33 cellular contexts compared by ENCODE assay signal in the genomic region with DNA sequence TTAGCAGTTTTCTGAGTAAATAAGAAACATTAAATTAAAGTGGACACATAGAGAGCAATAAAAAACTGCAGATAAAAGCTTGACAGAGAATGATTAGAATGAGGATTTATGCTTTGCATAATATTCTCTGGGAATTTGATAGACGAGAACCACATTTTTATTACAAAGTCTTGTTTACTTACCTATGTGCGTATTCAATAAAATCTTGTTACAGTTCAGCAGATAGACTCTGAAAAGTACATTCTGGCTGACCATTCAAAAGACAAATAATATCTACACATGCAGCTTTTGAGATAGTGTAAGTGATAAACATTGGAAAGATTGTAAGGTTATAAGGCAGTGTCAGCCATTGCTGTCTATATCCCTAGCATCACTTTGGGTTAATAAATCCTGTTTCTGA.
"Had no signal": no experiment of that assay in that cellular context is flagged by ENCODE, and none has a peak within 500 bp of the region (broad histone marks: within the 10 kb centered on the region; RNA-seq: fewer than 3 reads in every experiment).

No MANE protein-coding gene starts in this region.

- H3K27ac ChIP-seq: ascending aorta, cardiac muscle cell, colonic mucosa, WERI-Rb-1 had no signal

- FAIRE-seq: bronchial epithelial cell, TTC549 had no signal

- H3K9me3 ChIP-seq: ascending aorta, colonic mucosa had no signal

- ATAC-seq: activated CD4-positive, alpha-beta T cell treated with anti-CD3 and anti-CD28 coated beads for 36 hours; activated CD4-positive, CD25-positive, alpha-beta regulatory T cell treated with anti-CD3 and anti-CD28 coated beads, Interleukin-2, amount 50 U/mL, for 24 hours; activated CD8-positive, alpha-beta memory T cell treated with anti-CD3 and anti-CD28 coated beads, Interleukin-2, amount 10 ng/mL, durations not matched to agents 7 days and 5 days; activated CD8-positive, alpha-beta T cell treated with anti-CD3 and anti-CD28 coated beads, Interleukin-2, amount 10 ng/mL, durations not matched to agents 7 days and 5 days; activated naive CD8-positive, alpha-beta T cell treated with anti-CD3 and anti-CD28 coated beads, Interleukin-2, amount 50 U/mL, for 24 hours; WTC11 had no signal

- H3K4me1 ChIP-seq: ascending aorta, colonic mucosa had no signal

- DNase-seq: activated CD4-positive, alpha-beta memory T cell treated with anti-CD3 and anti-CD28 coated beads, Interleukin-2, amount 10 ng/mL, durations not matched to agents 7 days and 5 days; activated CD4-positive, alpha-beta T cell treated with anti-CD3 and anti-CD28 coated beads for 1 hour; activated CD4-positive, alpha-beta T cell treated with anti-CD3 and anti-CD28 coated beads for 36 hours; activated CD4-positive, alpha-beta T cell treated with anti-CD3 and anti-CD28 coated beads for 48 hours; activated CD4-positive, alpha-beta T cell treated with anti-CD3 and anti-CD28 coated beads, Interleukin-2, amount 10 ng/mL, durations not matched to agents 7 days and 5 days; activated CD4-positive, alpha-beta T cell treated with anti-CD3 and anti-CD28 coated beads, Interleukin-2, amount 50 U/mL, for 48 hours; activated CD4-positive, CD25-positive, alpha-beta regulatory T cell; activated CD8-positive, alpha-beta memory T cell treated with anti-CD3 and anti-CD28 coated beads for 24 hours; activated CD8-positive, alpha-beta memory T cell treated with anti-CD3 and anti-CD28 coated beads, Interleukin-2, amount 10 ng/mL, durations not matched to agents 7 days and 5 days; activated CD8-positive, alpha-beta memory T cell treated with anti-CD3 and anti-CD28 coated beads, Interleukin-2, amount 50 U/mL, for 48 hours; activated CD8-positive, alpha-beta T cell treated with anti-CD3 and anti-CD28 coated beads, Interleukin-2, amount 10 ng/mL, durations not matched to agents 7 days and 5 days; activated effector memory CD4-positive, alpha-beta T cell treated with Interleukin-2 at 50 U/mL for 16 hours; activated gamma-delta T cell; activated naive CD4-positive, alpha-beta T cell treated with anti-CD3 and anti-CD28 coated beads, Interleukin-2, amount 10 ng/mL, durations not matched to agents 7 days and 5 days; activated naive CD4-positive, alpha-beta T cell treated with Interleukin-2 at 50 U/mL for 16 hours; activated naive CD8-positive, alpha-beta T cell treated with anti-CD3 and anti-CD28 coated beads, Interleukin-2, amount 10 ng/mL, durations not matched to agents 7 days and 5 days; activated naive CD8-positive, alpha-beta T cell treated with anti-CD3 and anti-CD28 coated beads, Interleukin-2, amount 50 U/mL, for 24 hours; activated T-cell treated with anti-CD3 and anti-CD28 coated beads, Interleukin-2, amount 50 U/mL, for 24 hours; activated T-cell treated with anti-CD3 and anti-CD28 coated beads, Interleukin-2, amount 50 U/mL, for 48 hours; amygdala; anterior cingulate cortex; caudate nucleus; cerebellar nuclear complex; colonic mucosa; T-helper 2 cell; T-helper 9 cell; WERI-Rb-1 had no signal

- H3K36me3 ChIP-seq: ascending aorta, cardiac muscle cell, colonic mucosa, WERI-Rb-1 had no signal

- H3K4me3 ChIP-seq: ascending aorta, cardiac muscle cell, colonic mucosa had no signal

- H3K27me3 ChIP-seq: ascending aorta, cardiac muscle cell, colonic mucosa had no signal
